Comparison of ENCODE assay signal across 10 cellular contexts in genomic region chr12:71694099-71694820, GRCh38. TPM values are rescaled to one million over a fixed set of nuclear protein-coding genes. Genes with fewer than 3 reads are reported as not detected.
A peak's percentile ranks its signal among the peaks of the same experiment; 100 is the strongest.
DNase-seq lines count a peak whose midpoint lies in the region; ATAC-seq, FAIRE-seq and TF ChIP-seq lines count a peak whose summit lies in the region.
"Had no signal": no experiment of that assay in that cellular context is flagged by ENCODE, and none has a peak within 500 bp of the region (broad histone marks: within the 10 kb centered on the region; RNA-seq: fewer than 3 reads in every experiment).

No MANE protein-coding gene starts in this region.

- no peaks in the 10 kb centered on the region for H3K27me3 ChIP-seq in left ventricle myocardium inferior (ENCODE audit: low read depth)

- H3K27ac Mint-ChIP-seq in mesothelial cell of epicardium, result no peak overlapping the region

- H3K27ac ChIP-seq in left ventricle myocardium inferior (replicated peaks), result peak overlapping the region; percentile 72
- H3K27ac ChIP-seq: SK-N-MC had no signal

- no peak overlapping the region for H3K4me3 ChIP-seq in left ventricle myocardium inferior
- H3K4me3 ChIP-seq: SK-N-MC had no signal

- TF ChIP-seq CTCF in left ventricle myocardium inferior (IDR thresholded peaks at IDR 0.05; ENCODE audit: borderline replicate concordance) (no peak), mesothelial cell of epicardium (IDR thresholded peaks at IDR 0.05; ENCODE audit: unreplicated experiment) (no peak)

- intact Hi-C loops in left ventricle myocardium inferior (cut with micrococcal nuclease), result no loop called here

- H3K4me3 Mint-ChIP-seq in mesothelial cell of epicardium, result no peak overlapping the region

- H3K36me3 ChIP-seq in left ventricle myocardium inferior, result peaks cover 32% of the 10 kb centered on the region

- H3K9me3 Mint-ChIP-seq in mesothelial cell of epicardium, result no peaks in the 10 kb centered on the region

- DNase-seq in GM12891 (ENCODE audit: insufficient read length, low spot score), result no peak
- no peak for DNase-seq in left ventricle myocardium inferior
- DNase-seq in stimulated activated CD4-positive, alpha-beta T cell treated with anti-CD3 and anti-CD28 coated beads, Interleukin-15, amount 100 ng/mL, for 24 hours, result no peak
- no peak for DNase-seq in NCI-H345 treated with DMSO at 0.1 percent for 48 hours (lab: John Stamatoyannopoulos, UW; ENCODE audit: unreplicated experiment)
- no peak for DNase-seq in mesothelial cell of epicardium (ENCODE audit: low spot score in 2 of 2, unreplicated experiment in 2 of 2)
- no peak for DNase-seq in KBM-7

- peaks cover 41% of the 10 kb centered on the region for H3K4me1 ChIP-seq in left ventricle myocardium inferior

- no peaks in the 10 kb centered on the region for H3K9me3 ChIP-seq in left ventricle myocardium inferior (replicated peaks)

- H3K4me1 Mint-ChIP-seq in mesothelial cell of epicardium, result peaks cover 13% of the 10 kb centered on the region

- TF ChIP-seq POLR2A in GM12891 (IDR thresholded peaks at IDR 0.05; ENCODE audit: low read depth, low read length), result no peak

- FAIRE-seq in GM12891 (lab: Jason Lieb, UNC), result peak; percentile 80
- FAIRE-seq: G401.6 had no signal

- ATAC-seq in GM21528 (IDR thresholded peaks at IDR 0.05; ENCODE audit: low FRiP score, unreplicated experiment), result peak; percentile 84
- ATAC-seq in HG03565 (IDR thresholded peaks at IDR 0.05; ENCODE audit: unreplicated experiment), result peak; percentile 85

- H3K36me3 Mint-ChIP-seq in mesothelial cell of epicardium, result peaks cover 14% of the 10 kb centered on the region

- in situ Hi-C loops in KBM-7 (cut with MboI; ENCODE audit: low pct_unique_long_range_greater_than_20kb, low sequenced_read_pairs), result no loop called here

- H3K27me3 Mint-ChIP-seq in mesothelial cell of epicardium (ENCODE audit: low read depth), result no peaks in the 10 kb centered on the region

TF ChIP-seq in GM12891, 5 proteins besides CTCF, POLR2A, EP300 and RAD21:
- TF ChIP-seq PAX5 (IDR thresholded peaks at IDR 0.05; ENCODE audit: insufficient read depth, low read length, severe bottlenecking) (no peak), POU2F2 (IDR thresholded peaks at IDR 0.05; ENCODE audit: low read depth, low read length) (peak; percentile 92)

RNA-seq across cellular contexts. Expression of gene TMEM19, which starts 8.4 kb away (rescaled TPM):
- polyA plus RNA-seq in GM12891 (2012; ENCODE audit: low read depth, missing spikeins), result 18.1 TPM
- total RNA-seq in left ventricle myocardium inferior, result 25.1 TPM
- total RNA-seq in mesothelial cell of epicardium, result 14.0 to 20.2 TPM (median 17.3 TPM) in 3 replicates

RNA-seq across cellular contexts. Expression of gene THAP2, which starts 30.2 kb away (rescaled TPM):
- 3.5 TPM for polyA plus RNA-seq in GM12891 (2012; ENCODE audit: low read depth, missing spikeins)
- total RNA-seq in left ventricle myocardium inferior (6.6 TPM), mesothelial cell of epicardium (7.8 to 8.9 TPM (median 8.9 TPM) in 3 replicates)

RNA-seq across cellular contexts. Expression of gene ZFC3H1, which starts 30.6 kb away (rescaled TPM):
- polyA plus RNA-seq in GM12891 (2012; ENCODE audit: low read depth, missing spikeins), result 19.0 TPM
- total RNA-seq in left ventricle myocardium inferior (18.3 TPM), mesothelial cell of epicardium (53.5 to 55.5 TPM (median 55.3 TPM) in 3 replicates)
